In the genomic region with DNA sequence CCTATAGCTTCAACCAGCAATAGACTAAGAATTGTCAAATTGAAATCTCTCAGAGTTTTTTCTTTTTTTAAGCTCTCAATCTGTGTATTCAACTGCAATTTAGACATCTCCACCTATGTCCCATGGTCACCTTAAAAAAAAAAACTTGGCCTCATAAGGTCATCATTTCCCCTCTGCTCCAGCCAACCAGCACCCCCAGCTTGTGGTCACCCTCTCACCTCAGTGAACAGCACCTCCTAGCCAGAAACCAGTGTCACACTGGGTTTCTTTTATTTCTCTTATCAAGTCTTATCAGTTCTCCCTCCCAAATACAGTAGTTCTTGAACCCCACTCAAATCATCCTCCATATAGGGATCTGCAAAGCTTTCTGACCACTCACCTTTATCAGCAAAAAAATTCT, we compare ENCODE assay signal across 9 cellular contexts. TPM values are rescaled to one million over a fixed set of nuclear protein-coding genes. Genes with fewer than 3 reads are reported as not detected.
A peak's percentile ranks its signal among the peaks of the same experiment; 100 is the strongest.
DNase-seq lines count a peak whose midpoint lies in the region; ATAC-seq and TF ChIP-seq lines count a peak whose summit lies in the region.
"Had no signal": no experiment of that assay in that cellular context is flagged by ENCODE, and none has a peak within 500 bp of the region (broad histone marks: within the 10 kb centered on the region; RNA-seq: fewer than 3 reads in every experiment).

No MANE protein-coding gene starts in this region.

- TF ChIP-seq CTCF in GM12865 (IDR thresholded peaks at IDR 0.05; ENCODE audit: insufficient read depth, low read depth, low read length, missing control alignments) (no peak), RWPE2 (IDR thresholded peaks at IDR 0.05; ENCODE audit: poor library complexity, severe bottlenecking) (peak; percentile 11), sigmoid colon (IDR thresholded peaks at IDR 0.05) (no peak), A673 (conservative IDR thresholded peaks at IDR 0.05; ENCODE audit: low read depth, low read length) (no peak)

- CTCF ChIA-PET in A673 (lab: Charles Lee), result no interaction called here

- H3K36me3 ChIP-seq in RWPE2 (ENCODE audit: low read depth) (peaks cover 68% of the 10 kb centered on the region), sigmoid colon (no peaks in the 10 kb centered on the region), A673 (ENCODE audit: insufficient read depth, low read length, poor library complexity, severe bottlenecking) (no peaks in the 10 kb centered on the region), SJCRH30 (0 out of 2 replicates have a peak, but pooled peaks cover 7% of the 10 kb centered on the region)

- H3K27me3 ChIP-seq in RWPE2 (ENCODE audit: insufficient read depth, poor library complexity, severe bottlenecking) (no peaks in the 10 kb centered on the region), sigmoid colon (no peaks in the 10 kb centered on the region), A673 (replicated peaks; ENCODE audit: insufficient read depth, low read depth, low read length, poor library complexity) (no peaks in the 10 kb centered on the region), SJCRH30 (no peaks in the 10 kb centered on the region)

- H3K9me3 ChIP-seq in RWPE2 (ENCODE audit: severe bottlenecking) (no peaks in the 10 kb centered on the region), sigmoid colon (no peaks in the 10 kb centered on the region), A673 (ENCODE audit: low read depth, low read length, poor library complexity, severe bottlenecking) (no peaks in the 10 kb centered on the region), SJCRH30 (replicated peaks) (no peaks in the 10 kb centered on the region)

- H3K27ac ChIP-seq in RWPE2 (ENCODE audit: poor library complexity, severe bottlenecking) (peak overlapping the region; percentile 95), sigmoid colon (peak overlapping the region; percentile 94 to 99 (median 98)), A673 (ENCODE audit: low read depth, low read length, poor library complexity, severe bottlenecking) (no peak overlapping the region), SJCRH30 (no peak overlapping the region)

- peak overlapping the region; percentile 85 for H3K4me3 ChIP-seq in GM12865 (ENCODE audit: low read depth, low read length)
- H3K4me3 ChIP-seq in RWPE2 (ENCODE audit: severe bottlenecking), result peak overlapping the region; percentile 83
- peak overlapping the region in 1 of 4 donors; percentile 97 for H3K4me3 ChIP-seq in sigmoid colon
- H3K4me3 ChIP-seq in A673 (ENCODE audit: low read depth, low read length, poor library complexity, severe bottlenecking), result no peak overlapping the region
- H3K4me3 ChIP-seq in SJCRH30, result no peak overlapping the region

- peaks cover 44% of the 10 kb centered on the region for H3K4me1 ChIP-seq in RWPE2 (ENCODE audit: insufficient read depth, poor library complexity, severe bottlenecking)
- peaks cover 0 to 80% (median 70%) of the 10 kb centered on the region in 4 donors for H3K4me1 ChIP-seq in sigmoid colon
- peaks cover 60% of the 10 kb centered on the region for H3K4me1 ChIP-seq in A673 (ENCODE audit: insufficient read depth, low read length, poor library complexity, severe bottlenecking)
- peaks cover 19% of the 10 kb centered on the region for H3K4me1 ChIP-seq in SJCRH30

- BruUV-seq in A673 (replicated peaks; lab: Mats Ljungman, UMichigan), result no TSS peak

- POLR2A ChIA-PET in A673 (lab: Charles Lee; ENCODE audit: low non-redundant PET), result interaction anchor here (0.8 kb wide), 1 partner anchor 10 kb away, joined by 3 read pairs; no protein-coding TSS in a partner anchor

- ATAC-seq in RWPE2 (ENCODE audit: low read depth) (no peak), GM21447 (IDR thresholded peaks at IDR 0.05; ENCODE audit: unreplicated experiment) (no peak)

- intact Hi-C loops in sigmoid colon (cut with DNase I) (loop anchor here (10.0 kb wide), 1 partner anchor 899 kb away; the partner anchor contains the start of gene KIF5B), A673 (cut with micrococcal nuclease; ENCODE audit: unreplicated experiment) (no loop called here)

- TF ChIP-seq POLR2A in erythroblast (IDR thresholded peaks at IDR 0.05; ENCODE audit: low read length) (no peak), sigmoid colon (IDR thresholded peaks at IDR 0.05) (no peak)

- no peak for TF ChIP-seq EP300 in sigmoid colon (IDR thresholded peaks at IDR 0.05)

- DNase-seq in GM12865 (ENCODE audit: low read depth), result peak; percentile 77
- DNase-seq in RWPE2 (ENCODE audit: low spot score), result no peak
- DNase-seq in erythroblast (lab: John Stamatoyannopoulos, UW), result peak; percentile 23 to 32
- no peak for DNase-seq in sigmoid colon
- DNase-seq in HuH-7 (ENCODE audit: low spot score), result no peak
- no peak for DNase-seq in A673 (ENCODE audit: low spot score)
- DNase-seq in SJCRH30, result no peak
- DNase-seq: MM.1S had no signal

RNA-seq across cellular contexts. Expression of gene ITGB1, which starts 4.0 kb away (rescaled TPM):
- total RNA-seq in sigmoid colon, result 1,000 to 10,000 TPM in 1 of 4 donors, 100 to 1,000 TPM in 3; 588 to 1,360 (median 919) TPM
- polyA plus RNA-seq in sigmoid colon, result 100 to 1,000 TPM in 1 of 3 donors, 10 to 100 TPM in 2; 43.8 to 151 (median 50.9) TPM
- total RNA-seq in A673 (2021), result 276 and 282 TPM in 2 replicates
- 331 and 339 TPM in 2 replicates for total RNA-seq in SJCRH30 (2014; rRNA removed; shearing (Covaris generic))

Comparison
In these comparisons a context has a peak if more than half of its experiments do, and no peak if none do; other contexts are left out.
1. DNase-seq: peak in GM12865 (single experiment) and erythroblast (2 of 2); none in RWPE2 (single experiment), sigmoid colon (single experiment), HuH-7 (single experiment), A673 (single experiment) and SJCRH30 (0 of 2).
2. H3K4me3 ChIP-seq: peak in GM12865 (single experiment) and RWPE2 (single experiment); none in A673 (single experiment) and SJCRH30 (single experiment).
3. H3K27ac ChIP-seq: peak in RWPE2 (single experiment) and sigmoid colon (4 of 4); none in A673 (single experiment) and SJCRH30 (single experiment).